In genomic region chr11:72778535-72779494, GRCh38 we compare ENCODE assay signal across 12 cellular contexts. TPM values are rescaled to one million over a fixed set of nuclear protein-coding genes. Genes with fewer than 3 reads are reported as not detected.
DNase-seq lines count a peak whose midpoint lies in the region; ATAC-seq and TF ChIP-seq lines count a peak whose summit lies in the region.
"Had no signal": no experiment of that assay in that cellular context is flagged by ENCODE, and none has a peak within 500 bp of the region (broad histone marks: within the 10 kb centered on the region; RNA-seq: fewer than 3 reads in every experiment).

No MANE protein-coding gene starts in this region.

- DNase-seq in MCF 10A (ENCODE audit: unreplicated experiment) (no peak), breast epithelium (ENCODE audit: low spot score in 2 of 2) (no peak), caudate nucleus (lab: John Stamatoyannopoulos, UW) (no peak), mesothelial cell of epicardium (ENCODE audit: low spot score in 2 of 2, unreplicated experiment in 2 of 2) (no peak), transverse colon (peak; percentile 73), DMS114 treated with DMSO at 0.1 percent for 48 hours (lab: John Stamatoyannopoulos, UW; ENCODE audit: unreplicated experiment) (no peak), SW480 (ENCODE audit: low spot score) (no peak)
- DNase-seq: activated CD8-positive, alpha-beta T cell treated with anti-CD3 and anti-CD28 coated beads for 36 hours; DMS79; NCI-H187; stimulated activated CD4-positive, alpha-beta T cell treated with anti-CD3 and anti-CD28 coated beads, Interleukin-12 subunit alpha, Interleukin-12 subunit beta, amount 100 ng/mL, for 4 hours had no signal

- H3K36me3 Mint-ChIP-seq in MCF 10A (ENCODE audit: insufficient read depth, unreplicated experiment) (peaks cover 5% of the 10 kb centered on the region), mesothelial cell of epicardium (no peaks in the 10 kb centered on the region)

- H3K27ac Mint-ChIP-seq in MCF 10A (ENCODE audit: low read depth, unreplicated experiment) (peak overlapping the region; percentile 9), mesothelial cell of epicardium (no peak overlapping the region)
- H3K27ac Mint-ChIP-seq: activated CD8-positive, alpha-beta T cell treated with anti-CD3 and anti-CD28 coated beads for 36 hours had no signal

- CTCF ChIA-PET in MCF 10A (lab: Yijun Ruan, JAX) = interaction anchor here (0.5 to 1.1 kb wide), 3 partner anchors 16 to 53 kb away, joined by 3 to 5 read pairs (median 5); partner anchors contain the start of gene STARD10

- TF ChIP-seq CTCF in MCF 10A (IDR thresholded peaks at IDR 0.05; ENCODE audit: unreplicated experiment) (no peak), breast epithelium (IDR thresholded peaks at IDR 0.05) (no peak), mesothelial cell of epicardium (IDR thresholded peaks at IDR 0.05; ENCODE audit: unreplicated experiment) (no peak), transverse colon (IDR thresholded peaks at IDR 0.05) (no peak)

- peak overlapping the region in 1 of 3 donors; percentile 12 for H3K4me3 ChIP-seq in breast epithelium
- peak overlapping the region in 3 of 4 donors; percentile 54 to 91 (median 80) for H3K4me3 ChIP-seq in transverse colon

- no TSS peak for BruUV-seq in MCF 10A (replicated peaks; lab: Mats Ljungman, UMichigan)

- no peak for ATAC-seq in HG02798 (IDR thresholded peaks at IDR 0.05; ENCODE audit: poor library complexity, unreplicated experiment)
- ATAC-seq: activated CD8-positive, alpha-beta T cell treated with anti-CD3 and anti-CD28 coated beads for 36 hours had no signal

- H3K27me3 ChIP-seq in breast epithelium (no peaks in the 10 kb centered on the region), transverse colon (no peaks in the 10 kb centered on the region)

- H3K36me3 ChIP-seq in breast epithelium (no peaks in the 10 kb centered on the region), transverse colon (no peaks in the 10 kb centered on the region)

- H3K4me1 Mint-ChIP-seq in MCF 10A (ENCODE audit: insufficient read depth, unreplicated experiment) (peaks cover 17% of the 10 kb centered on the region), mesothelial cell of epicardium (peaks cover 37% of the 10 kb centered on the region)

- H3K27me3 Mint-ChIP-seq in MCF 10A (ENCODE audit: insufficient read depth, unreplicated experiment) (no peaks in the 10 kb centered on the region), mesothelial cell of epicardium (ENCODE audit: low read depth) (no peaks in the 10 kb centered on the region)
- H3K27me3 Mint-ChIP-seq: activated CD8-positive, alpha-beta T cell treated with anti-CD3 and anti-CD28 coated beads for 36 hours had no signal

- in situ Hi-C loops in transverse colon (cut with MboI; ENCODE audit: low pct_ligation_motif_present in 1 of 4, low pct_unique_long_range_greater_than_20kb in 1 of 4, low sequenced_read_pairs in 3 of 4) = no loop called here

- peak overlapping the region in 1 of 2 donors; percentile 2 for H3K27ac ChIP-seq in breast epithelium
- peak overlapping the region; percentile 69 for H3K27ac ChIP-seq in caudate nucleus (ENCODE audit: low read depth, low read length)
- H3K27ac ChIP-seq in transverse colon = peak overlapping the region; percentile 85 to 93 (median 88)

- POLR2A ChIA-PET in MCF 10A (lab: Yijun Ruan, JAX) = interaction anchor here (0.6 to 1.1 kb wide), 2 partner anchors 19 to 1392 kb away, joined by 3 to 4 read pairs; partner anchors contain the start of gene PPME1

- intact Hi-C loops in MCF 10A (cut with micrococcal nuclease) (no loop called here), breast epithelium (cut with DNase I; ENCODE audit: low total_unique reads) (no loop called here), transverse colon (cut with DNase I; ENCODE audit: low total_unique reads) (no loop called here)

- H3K9me3 Mint-ChIP-seq in MCF 10A (ENCODE audit: unreplicated experiment) = no peaks in the 10 kb centered on the region
- no peaks in the 10 kb centered on the region for H3K9me3 Mint-ChIP-seq in mesothelial cell of epicardium
- H3K9me3 Mint-ChIP-seq: activated CD8-positive, alpha-beta T cell treated with anti-CD3 and anti-CD28 coated beads for 36 hours had no signal

- no peak for TF ChIP-seq POLR2A in breast epithelium (IDR thresholded peaks at IDR 0.05)
- peak; percentile 75 for TF ChIP-seq POLR2A in transverse colon (IDR thresholded peaks at IDR 0.05)

- no peak for TF ChIP-seq EP300 in transverse colon (IDR thresholded peaks at IDR 0.05; ENCODE audit: low read depth)

- H3K4me3 Mint-ChIP-seq in MCF 10A (ENCODE audit: unreplicated experiment) = no peak overlapping the region
- peak overlapping the region; percentile 74 for H3K4me3 Mint-ChIP-seq in mesothelial cell of epicardium

- peaks cover 5 to 31% of the 10 kb centered on the region in 2 donors for H3K4me1 ChIP-seq in breast epithelium
- peaks cover 49 to 95% (median 74%) of the 10 kb centered on the region in 4 donors for H3K4me1 ChIP-seq in transverse colon

- H3K9me3 ChIP-seq in breast epithelium (no peaks in the 10 kb centered on the region), transverse colon (no peaks in the 10 kb centered on the region)

- whole genome bisulfite sequencing in transverse colon (ENCODE audit: low coverage in 1 of 2), 2 donors = 59 to 82% methylated on average over 5 to 7 of the region's 7 CpGs

RNA-seq across cellular contexts. Expression of gene STARD10, which starts 15.0 kb away (rescaled TPM):
- total RNA-seq in MCF 10A (2022) = 10.6 and 16.9 TPM in 2 replicates
- total RNA-seq in breast epithelium = 100 to 1,000 TPM in 1 of 3 donors, 10 to 100 TPM in 2; 20.6 to 117 (median 93.7) TPM
- 51.1 to 54.9 TPM (median 54.7 TPM) in 3 replicates for total RNA-seq in mesothelial cell of epicardium
- total RNA-seq in transverse colon = 100 to 1,000 TPM in 3 of 4 donors, 10 to 100 TPM in 1; 82.7 to 714 (median 225) TPM

RNA-seq across cellular contexts. Expression of gene ARAP1, which starts 26.6 kb away (rescaled TPM):
- total RNA-seq in MCF 10A (2022) (47.0 and 47.6 TPM in 2 replicates), breast epithelium (100 to 1,000 TPM in 1 of 3 donors, 10 to 100 TPM in 2; 85.9 to 109 (median 97.0) TPM), mesothelial cell of epicardium (154 to 163 TPM (median 155 TPM) in 3 replicates), transverse colon (100 to 1,000 TPM in 3 of 4 donors, 10 to 100 TPM in 1; 99.4 to 233 (median 108) TPM)

RNA-seq across cellular contexts. Expression of gene ATG16L2, which starts 35.4 kb away (rescaled TPM):
- total RNA-seq in MCF 10A (2022) (9.9 and 11.2 TPM in 2 replicates), breast epithelium (10 to 100 TPM; 18.7 to 39.2 (median 28.2) TPM), mesothelial cell of epicardium (44.0 to 48.0 TPM (median 45.0 TPM) in 3 replicates), transverse colon (100 to 1,000 TPM in 2 of 4 donors, 10 to 100 TPM in 2; 50.2 to 206 (median 85.3) TPM)
